In genomic region chr16:75529959-75530358, GRCh38 we compare ENCODE assay signal across 24 cellular contexts. TPM values are rescaled to one million over a fixed set of nuclear protein-coding genes. Genes with fewer than 3 reads are reported as not detected.
"Had no signal": no experiment of that assay in that cellular context is flagged by ENCODE, and none has a peak within 500 bp of the region (broad histone marks: within the 10 kb centered on the region; RNA-seq: fewer than 3 reads in every experiment).

No MANE protein-coding gene starts in this region.

- H3K27ac ChIP-seq: KMS-11 had no signal

- FAIRE-seq: HepG2, RCC 7860 had no signal

- H3K4me2 ChIP-seq: KMS-11, SK-N-SH had no signal

- DNase-seq: IMR-90, Kasumi-1, MM.1S, NCI-H1092 treated with DMSO at 0.1 percent for 48 hours, NCI-H1436, NCI-H187, NCI-H2029, NCI-H2081 treated with DMSO at 0.1 percent for 48 hours, NCI-H2171, NCI-H226, NCI-H446, NCI-H510A, NCI-H524 treated with DMSO at 0.1 percent for 48 hours, NCI-H69, NCI-H774, Right ventricle myocardium superior, RPMI8226, SK-N-SH, SW 1271 had no signal

- H3K9ac ChIP-seq: KMS-11, SK-N-SH had no signal

- ATAC-seq: HepG2 had no signal

- H3K9me3 ChIP-seq: SK-N-SH had no signal

RNA-seq across cellular contexts. Expression of gene CHST5, which starts 5.9 kb away (rescaled TPM):
- total RNA-seq: HepG2, HT1080, IMR-90, M059J had no signal
- polyA plus RNA-seq: IMR-90 had no signal

RNA-seq across cellular contexts. Expression of gene CHST6, which starts 34.7 kb away (rescaled TPM):
- total RNA-seq: HT1080 had no signal
